In genomic region chr9:14433841-14434511, GRCh38 we compare ENCODE assay signal across 8 cellular contexts.
DNase-seq lines count a peak whose midpoint lies in the region; ATAC-seq and TF ChIP-seq lines count a peak whose summit lies in the region.

No MANE protein-coding gene starts in this region.

- BruUV-seq in IMR-90 (replicated peaks; lab: Mats Ljungman, UMichigan): no TSS peak

- H3K27me3 ChIP-seq in IMR-90 (ENCODE audit: control insufficient read depth, insufficient read depth, low read length): peaks cover 27% of the 10 kb centered on the region

- H4K8ac ChIP-seq in IMR-90 (ENCODE audit: low read depth in 2 of 2, low read length in 2 of 2): no peak overlapping the region

- no peak overlapping the region for H3K9ac ChIP-seq in IMR-90 (ENCODE audit: low read depth, low read length)

- no peak overlapping the region for H3K56ac ChIP-seq in IMR-90 (ENCODE audit: extremely low read depth, insufficient read depth, low read length)

- CTCF ChIA-PET in IMR-90 (lab: Yijun Ruan, JAX): interaction anchor here (0.6 to 1.2 kb wide), 5 partner anchors 42 to 889 kb away, joined by 3 to 5 read pairs (median 3); no protein-coding TSS in a partner anchor

- H3K4me2 ChIP-seq in IMR-90 (ENCODE audit: low read depth, low read length): peak overlapping the region; percentile 25; the same call in 1 of the 2 replicates

- TF ChIP-seq RAD21 in IMR-90 (IDR thresholded peaks at IDR 0.05; ENCODE audit: low read length): peak; percentile 49

- no peak overlapping the region for H2AFZ ChIP-seq in IMR-90 (replicated peaks; ENCODE audit: low read length, poor library complexity)

- POLR2A ChIA-PET in IMR-90 (lab: Charles Lee; ENCODE audit: unreplicated experiment): no interaction called here

- ATAC-seq in IMR-90 (ENCODE audit: low read depth) (peak; percentile 74), HG03439 (IDR thresholded peaks at IDR 0.05; ENCODE audit: unreplicated experiment) (no peak), GM18870 (IDR thresholded peaks at IDR 0.05; ENCODE audit: unreplicated experiment) (no peak)

- H2BK5ac ChIP-seq in IMR-90 (ENCODE audit: low read depth, low read length, poor library complexity, severe bottlenecking): no peak overlapping the region

- H3K27ac ChIP-seq in IMR-90 (ENCODE audit: insufficient read depth, low read length): no peak overlapping the region

- H2AK9ac ChIP-seq in IMR-90 (replicated peaks; ENCODE audit: low read depth, low read length, poor library complexity): no peak overlapping the region

- no peak overlapping the region for H2BK15ac ChIP-seq in IMR-90 (ENCODE audit: low read depth, low read length)

- H3K4me1 ChIP-seq in IMR-90 (ENCODE audit: control insufficient read depth, insufficient read depth, low read length): peaks cover 7% of the 10 kb centered on the region; the same call in 1 of the 2 replicates

- dilution Hi-C loops in IMR-90 (cut with HindIII; ENCODE audit: low sequenced_read_pairs, unreplicated experiment): loop anchor here (25.0 kb wide), 1 partner anchor 997 kb away; no protein-coding TSS in a partner anchor

- no peak overlapping the region for H2BK120ac ChIP-seq in IMR-90 (ENCODE audit: low read depth, low read length)

- no peak for TF ChIP-seq POLR2A in IMR-90 (IDR thresholded peaks at IDR 0.05; ENCODE audit: low read depth, low read length)

- intact Hi-C loops in IMR-90 (cut with micrococcal nuclease) (loop anchor here (1.0 to 10.0 kb wide), 3 partner anchors 339 to 1077 kb away; no protein-coding TSS in a partner anchor), head of caudate nucleus (cut with DNase I) (loop anchor here (10.0 kb wide), 1 partner anchor 1399 kb away; no protein-coding TSS in a partner anchor)

- H3K9me1 ChIP-seq in IMR-90 (ENCODE audit: insufficient read depth, low read length): no peaks in the 10 kb centered on the region

- H3K23ac ChIP-seq in IMR-90 (ENCODE audit: low read depth, low read length): no peak overlapping the region

- in situ Hi-C loops in IMR-90 (cut with MboI; ENCODE audit: low sequenced_read_pairs): loop anchor here (25.0 kb wide), 1 partner anchor 1397 kb away; no protein-coding TSS in a partner anchor

- peaks cover 5% of the 10 kb centered on the region; the same call in 1 of the 2 replicates for H3K9me3 ChIP-seq in IMR-90 (ENCODE audit: control insufficient read depth, insufficient read depth, low read length)

- no peak overlapping the region for H3K14ac ChIP-seq in IMR-90 (replicated peaks; ENCODE audit: low read depth, low read length)

- no peak overlapping the region for H4K91ac ChIP-seq in IMR-90 (ENCODE audit: insufficient read depth, low read depth, low read length)

- no peak overlapping the region for H2AK5ac ChIP-seq in IMR-90 (ENCODE audit: low read depth, low read length)

- no peak overlapping the region for H2BK20ac ChIP-seq in IMR-90 (ENCODE audit: low read depth, low read length)

- H4K20me1 ChIP-seq in IMR-90 (ENCODE audit: insufficient read depth, low read length): no peaks in the 10 kb centered on the region

- no peak overlapping the region for H3K4ac ChIP-seq in IMR-90 (ENCODE audit: low read depth, low read length)

- no peak overlapping the region for H3K18ac ChIP-seq in IMR-90 (ENCODE audit: low read depth, low read length)

- H3K36me3 ChIP-seq in IMR-90 (ENCODE audit: control insufficient read depth, insufficient read depth, low read length): no peaks in the 10 kb centered on the region

- no peak overlapping the region for H4K5ac ChIP-seq in IMR-90 (ENCODE audit: low read depth, low read length)

- peak; percentile 54 for TF ChIP-seq CTCF in IMR-90 (conservative IDR thresholded peaks at IDR 0.05; ENCODE audit: low read depth, low read length)

- H3K79me1 ChIP-seq in IMR-90 (ENCODE audit: low read depth in 1 of 2, low read length in 2 of 2): no peaks in the 10 kb centered on the region

- no peak overlapping the region for H3K4me3 ChIP-seq in IMR-90 (ENCODE audit: insufficient read depth, low read depth, low read length)

- DNase-seq in Ammon's horn (ENCODE audit: low spot score) (peak; percentile 83), IMR-90 (peak; percentile 69), SW480 (ENCODE audit: low spot score) (peak; percentile 57), head of caudate nucleus (peak; percentile 35 to 86 (median 67)), stromal cell of bone marrow (ENCODE audit: low read depth) (peak; percentile 40)
- DNase-seq in activated T-cell treated with anti-CD3 and anti-CD28 coated beads, Interleukin-2, amount 50 U/mL, for 48 hours: no peak

- no CpG with 5 or more reads among the region's 11 CpGs for WGBS in IMR-90 (ENCODE audit: extremely low coverage in 2 of 2, insufficient read length in 1 of 2), 2 experiments

TF ChIP-seq in IMR-90, 13 proteins besides CTCF, POLR2A, EP300 and RAD21:
- TF ChIP-seq CEBPB (IDR thresholded peaks at IDR 0.05; ENCODE audit: low read depth, low read length) (peak; percentile 3; the same call in 1 of the 2 replicates), MAFK (IDR thresholded peaks at IDR 0.05; ENCODE audit: low read depth, low read length) (no peak), MXI1 (IDR thresholded peaks at IDR 0.05; ENCODE audit: borderline replicate concordance, low read depth, low read length) (no peak), SMC3 (IDR thresholded peaks at IDR 0.05; ENCODE audit: low read depth, low read length) (peak; percentile 32; the same call in 1 of the 2 replicates), BHLHE40 (IDR thresholded peaks at IDR 0.05; ENCODE audit: low read depth, low read length) (no peak), FOS (IDR thresholded peaks at IDR 0.05; ENCODE audit: low read depth, low read length) (0 out of 2 replicates have a peak, but pooled peaks have one; percentile 50)
TF ChIP-seq in IMR-90: peak in this region for 3.

Comparison
In these comparisons a context has a peak if more than half of its experiments do, and no peak if none do; other contexts are left out.
1. DNase-seq: peak in Ammon's horn (single experiment), IMR-90 (single experiment), SW480 (single experiment), head of caudate nucleus (42 of 42) and stromal cell of bone marrow (single experiment); none in activated T-cell treated with anti-CD3 and anti-CD28 coated beads, Interleukin-2, amount 50 U/mL, for 48 hours (0 of 2).